In genomic region chr4:80717204-80717603, GRCh38 we compare ENCODE assay signal across 8 cellular contexts.
"Had no signal": no experiment of that assay in that cellular context is flagged by ENCODE, and none has a peak within 500 bp of the region (broad histone marks: within the 10 kb centered on the region; RNA-seq: fewer than 3 reads in every experiment).

No MANE protein-coding gene starts in this region.

- FAIRE-seq: H1, H54, HepG2 had no signal

- H2AFZ ChIP-seq: GM23338 had no signal

- DNase-seq: H9, HCEC 1CT had no signal

- H3K27me3 Mint-ChIP-seq: IgD-negative memory B cell had no signal

- ATAC-seq: GM23338, HepG2 had no signal

- H3K4me3 ChIP-seq: GM23338 had no signal

- H3K27ac Mint-ChIP-seq: GM23338, H9, IgD-negative memory B cell had no signal

- H3K4me1 Mint-ChIP-seq: IgD-negative memory B cell had no signal

- H3K4me2 ChIP-seq: GM23338 had no signal

- H3K27ac ChIP-seq: HL-60 had no signal

- H3K4me3 Mint-ChIP-seq: GM23338, H9, IgD-negative memory B cell had no signal
